ENCODE assay signal across 8 cellular contexts in the genomic region with DNA sequence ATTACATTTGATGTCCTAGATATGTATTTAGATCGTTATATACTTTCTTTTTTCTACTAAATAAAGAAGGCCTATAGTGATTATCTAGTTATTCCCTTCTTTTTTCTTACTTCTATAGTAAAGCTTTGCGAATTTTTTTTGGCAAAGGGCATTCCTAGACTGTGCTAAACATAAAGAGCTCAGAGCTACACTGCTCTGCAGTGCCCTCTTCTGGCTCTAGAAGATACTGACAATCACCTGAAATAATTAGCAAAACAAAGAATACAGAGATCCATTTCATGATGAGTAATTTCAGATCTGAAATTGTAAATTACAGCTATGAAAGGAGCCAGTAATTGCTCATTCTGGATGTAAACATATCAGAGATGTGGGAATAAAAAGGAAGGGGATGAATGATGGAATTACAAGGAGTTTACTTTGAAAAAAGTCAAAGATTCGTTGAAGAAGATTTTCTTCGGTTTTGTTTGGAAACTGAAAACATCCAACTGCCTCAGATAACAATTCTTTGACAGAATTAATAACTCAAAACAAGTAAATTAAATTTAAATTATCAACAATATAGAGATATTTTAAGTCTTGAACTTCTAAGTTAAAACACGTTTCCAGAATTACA.
DNase-seq lines count a peak whose midpoint lies in the region; ATAC-seq and TF ChIP-seq lines count a peak whose summit lies in the region.

No MANE protein-coding gene starts in this region.

- no peaks in the 10 kb centered on the region for H3K27me3 ChIP-seq in HL-60 (ENCODE audit: insufficient read depth, poor library complexity, severe bottlenecking)
- H3K27me3 ChIP-seq in lung (ENCODE audit: control insufficient read depth, insufficient read depth) = no peaks in the 10 kb centered on the region

- H3K27ac ChIP-seq in HL-60 (replicated peaks) (no peak overlapping the region), lung (ENCODE audit: low read depth in 1 of 2, low read length in 1 of 2) (no peak overlapping the region)

- DNase-seq in NOMO-1 (lab: John Stamatoyannopoulos, UW; ENCODE audit: unreplicated experiment in 2 of 2) = peak; percentile 4 to 26
- no peak for DNase-seq in NOMO-1 treated with dmso at 0.1 percent for 144 hours (lab: John Stamatoyannopoulos, UW; ENCODE audit: unreplicated experiment)
- no peak for DNase-seq in HL-60 (ENCODE audit: low read depth in 1 of 2, low spot score in 1 of 2)
- DNase-seq in OCI-M1 (lab: John Stamatoyannopoulos, UW) = peak; percentile 69
- DNase-seq in choroid plexus epithelial cell (ENCODE audit: low read depth) = peak; percentile 73
- no peak for DNase-seq in lung (ENCODE audit: low spot score)
- no peak for DNase-seq in GM19240 (ENCODE audit: insufficient read length, low spot score)

- H3K4me1 ChIP-seq in lung (ENCODE audit: control insufficient read depth in 2 of 2, insufficient read depth in 2 of 2, low read length in 2 of 2) = no peaks in the 10 kb centered on the region

- TF ChIP-seq CTCF in HL-60 (IDR thresholded peaks at IDR 0.05; ENCODE audit: insufficient read depth, low read length) (peak; percentile 60), choroid plexus epithelial cell (conservative IDR thresholded peaks at IDR 0.05; ENCODE audit: low read depth, low read length) (peak; percentile 83), lung (IDR thresholded peaks at IDR 0.05; ENCODE audit: control extremely low read depth, extremely low read depth) (peak; percentile 38)

- no peaks in the 10 kb centered on the region for H3K9me3 ChIP-seq in lung (ENCODE audit: control insufficient read depth in 2 of 2, insufficient read depth in 1 of 2, low read length in 1 of 2)

- peak; percentile 87 for ATAC-seq in GM21381 (IDR thresholded peaks at IDR 0.05; ENCODE audit: unreplicated experiment)
- no peak for ATAC-seq in lung (ENCODE audit: insufficient read depth, low FRiP score)

- 62 to 81% methylated on average over 5 of the region's 5 CpGs for WGBS in lung, 2 donors

- H3K4me3 ChIP-seq in HL-60 (replicated peaks; ENCODE audit: insufficient read depth, low read length) (no peak overlapping the region), choroid plexus epithelial cell (ENCODE audit: low read depth, low read length) (no peak overlapping the region), lung (no peak overlapping the region)

- H3K36me3 ChIP-seq in lung (ENCODE audit: control insufficient read depth in 2 of 2, insufficient read depth in 2 of 2, low read length in 2 of 2) = no peaks in the 10 kb centered on the region

Comparison
In these comparisons a context has a peak if more than half of its experiments do, and no peak if none do; other contexts are left out.
1. DNase-seq: peak in NOMO-1 (2 of 2), OCI-M1 (single experiment) and choroid plexus epithelial cell (single experiment); none in NOMO-1 treated with dmso at 0.1 percent for 144 hours (single experiment), HL-60 (0 of 2), lung (single experiment) and GM19240 (single experiment).
2. Peak in every context shown above with its lines, with median percentiles within 50 percentile points of each other: CTCF ChIP-seq.